ENCODE assay signal across 8 cellular contexts in genomic region chr6:119349041-119349340, GRCh38.
A peak's percentile ranks its signal among the peaks of the same experiment; 100 is the strongest.
DNase-seq lines count a peak whose midpoint lies in the region; ATAC-seq lines count a peak whose summit lies in the region.

No MANE protein-coding gene starts in this region.

- ATAC-seq in HG03064 (IDR thresholded peaks at IDR 0.05; ENCODE audit: low read depth, unreplicated experiment) = peak; percentile 2

- DNase-seq in SKM-1 treated with dmso at 0.1 percent for 144 hours (lab: John Stamatoyannopoulos, UW; ENCODE audit: unreplicated experiment) = peak; percentile 8
- no peak for DNase-seq in SKM-1 (lab: John Stamatoyannopoulos, UW; ENCODE audit: unreplicated experiment)
- peak; percentile 14 for DNase-seq in inferior parietal cortex (ENCODE audit: extremely low spot score)
- DNase-seq in substantia nigra (lab: John Stamatoyannopoulos, UW) = peak in 4 of 49 donors; percentile 17 to 54 (median 30)
- no peak for DNase-seq in glomerular visceral epithelial cell (ENCODE audit: extremely low spot score)
- DNase-seq in T-helper 9 cell = no peak

- H3K27ac ChIP-seq in angular gyrus (ENCODE audit: low read depth, low read length) (peak overlapping the region; percentile 66), substantia nigra (ENCODE audit: low read depth, low read length, poor library complexity, severe bottlenecking) (peak overlapping the region; percentile 60)

Comparison
In these comparisons a context has a peak if more than half of its experiments do, and no peak if none do; other contexts are left out.
1. DNase-seq: peak in SKM-1 treated with dmso at 0.1 percent for 144 hours (single experiment) and inferior parietal cortex (single experiment); none in SKM-1 (single experiment), glomerular visceral epithelial cell (single experiment) and T-helper 9 cell (single experiment).